Comparison of ENCODE assay signal across 10 cellular contexts in the genomic region with DNA sequence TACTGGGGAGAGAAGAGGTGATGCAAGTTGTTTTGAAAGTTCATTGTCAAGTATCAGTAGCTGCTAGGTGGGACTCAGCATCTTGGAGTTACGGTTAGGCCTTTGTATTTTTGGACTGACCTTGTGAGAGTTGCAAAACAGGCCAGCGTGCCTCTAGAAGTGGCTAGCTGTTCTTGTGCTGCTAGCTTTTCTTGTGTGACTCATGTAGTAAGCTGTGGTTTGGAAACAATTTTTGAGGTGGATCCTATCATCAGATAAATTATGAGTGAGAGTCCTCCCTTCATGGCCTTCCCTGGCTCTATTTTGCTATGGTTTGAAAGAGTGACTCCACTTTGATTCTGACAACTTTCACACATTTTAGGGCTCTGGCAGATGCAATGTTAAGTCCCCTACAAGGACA.
DNase-seq lines count a peak whose midpoint lies in the region; ATAC-seq and TF ChIP-seq lines count a peak whose summit lies in the region.
"Had no signal": no experiment of that assay in that cellular context is flagged by ENCODE, and none has a peak within 500 bp of the region (broad histone marks: within the 10 kb centered on the region; RNA-seq: fewer than 3 reads in every experiment).

No MANE protein-coding gene starts in this region.

- H3K4me3 ChIP-seq in RWPE2 (ENCODE audit: severe bottlenecking), result no peak overlapping the region

- H3K36me3 ChIP-seq in RWPE2 (ENCODE audit: low read depth), result no peaks in the 10 kb centered on the region

- no peak for TF ChIP-seq CTCF in RWPE2 (IDR thresholded peaks at IDR 0.05; ENCODE audit: poor library complexity, severe bottlenecking)

- no peak overlapping the region for H3K27ac ChIP-seq in RWPE2 (ENCODE audit: poor library complexity, severe bottlenecking)

- no peaks in the 10 kb centered on the region for H3K27me3 ChIP-seq in RWPE2 (ENCODE audit: insufficient read depth, poor library complexity, severe bottlenecking)

- ATAC-seq in GM18508 (IDR thresholded peaks at IDR 0.05; ENCODE audit: insufficient read depth, unreplicated experiment) (peak; percentile 42), HG02885 (IDR thresholded peaks at IDR 0.05; ENCODE audit: poor library complexity, unreplicated experiment) (peak; percentile 51), RWPE2 (ENCODE audit: low read depth) (peak; percentile 96), Right ventricle myocardium superior (ENCODE audit: poor library complexity) (no peak)

- intact Hi-C loops in Right ventricle myocardium superior (cut with DNase I), result no loop called here

- DNase-seq in RWPE2 (ENCODE audit: low spot score) (no peak), myocyte (ENCODE audit: low read depth) (peak; percentile 1), NCI-H187 treated with DMSO at 0.1 percent for 48 hours (lab: John Stamatoyannopoulos, UW) (no peak), Right ventricle myocardium superior (no peak), C1 segment of cervical spinal cord (lab: John Stamatoyannopoulos, UW) (no peak)
- no peak for DNase-seq in activated CD8-positive, alpha-beta memory T cell treated with anti-CD3 and anti-CD28 coated beads for 24 hours
- DNase-seq: activated T-cell treated with anti-CD3 and anti-CD28 coated beads for 4 hours, NCI-H2107 had no signal

- H3K4me1 ChIP-seq in RWPE2 (ENCODE audit: insufficient read depth, poor library complexity, severe bottlenecking), result peaks cover 10% of the 10 kb centered on the region

- H3K9me3 ChIP-seq in RWPE2 (ENCODE audit: severe bottlenecking), result peaks cover 6% of the 10 kb centered on the region
